10 cellular contexts compared by ENCODE assay signal in genomic region chr11:108220721-108221346, GRCh38. TPM values are rescaled to one million over a fixed set of nuclear protein-coding genes. Genes with fewer than 3 reads are reported as not detected.
DNase-seq lines count a peak whose midpoint lies in the region; ATAC-seq and TF ChIP-seq lines count a peak whose summit lies in the region.
"Had no signal": no experiment of that assay in that cellular context is flagged by ENCODE, and none has a peak within 500 bp of the region (broad histone marks: within the 10 kb centered on the region; RNA-seq: fewer than 3 reads in every experiment).

No MANE protein-coding gene starts in this region.

- intact Hi-C loops in prostate gland (cut with DNase I) = loop anchor here (5.0 to 10.0 kb wide), 2 partner anchors 274 to 441 kb away; partner anchors contain the start of gene POGLUT3

- H3K4me2 ChIP-seq in OCI-LY1 (ENCODE audit: low read length) = peak overlapping the region; percentile 95

- H3K4me1 ChIP-seq in OCI-LY1 (ENCODE audit: insufficient read depth, low read length, severe bottlenecking) = peaks cover 38% of the 10 kb centered on the region
- no peaks in the 10 kb centered on the region for H3K4me1 ChIP-seq in prostate gland (replicated peaks)

- H3K9me2 ChIP-seq in OCI-LY1 (ENCODE audit: low read depth, low read length) = no peaks in the 10 kb centered on the region

- H3K79me2 ChIP-seq in OCI-LY1 (ENCODE audit: insufficient read depth, low read length) = peaks cover 90% of the 10 kb centered on the region

- peak overlapping the region; percentile 81 for H3K4me3 ChIP-seq in GM06990 (replicated peaks; ENCODE audit: low read depth, low read length)
- peak overlapping the region; percentile 81 for H3K4me3 ChIP-seq in OCI-LY1 (ENCODE audit: low read depth, low read length, poor library complexity, severe bottlenecking)
- peak overlapping the region; percentile 69 to 76 for H3K4me3 ChIP-seq in prostate gland

- H3K27me3 ChIP-seq in GM06990 (replicated peaks; ENCODE audit: control insufficient read depth, insufficient read depth, low read length) = no peaks in the 10 kb centered on the region
- no peaks in the 10 kb centered on the region for H3K27me3 ChIP-seq in OCI-LY1 (ENCODE audit: insufficient read depth, low read length)
- H3K27me3 ChIP-seq in prostate gland (replicated peaks; ENCODE audit: insufficient read depth) = no peaks in the 10 kb centered on the region

- no peak for ATAC-seq in HG03521 (IDR thresholded peaks at IDR 0.05; ENCODE audit: unreplicated experiment)
- ATAC-seq in GM18907 (IDR thresholded peaks at IDR 0.05; ENCODE audit: unreplicated experiment) = no peak
- no peak for ATAC-seq in HG02678 (IDR thresholded peaks at IDR 0.05; ENCODE audit: unreplicated experiment)

- no peak overlapping the region for H2AFZ ChIP-seq in OCI-LY1 (ENCODE audit: low read length)

- H3K27ac ChIP-seq in OCI-LY1 (ENCODE audit: low read depth, low read length, poor library complexity, severe bottlenecking) = peak overlapping the region; percentile 90
- H3K27ac ChIP-seq in prostate gland = no peak overlapping the region

- 32% methylated on average over 5 of the region's 5 CpGs for WGBS in prostate gland

- peaks cover 1% of the 10 kb centered on the region; the same call in 1 of the 2 replicates for H3K36me3 ChIP-seq in GM06990 (ENCODE audit: control insufficient read depth, insufficient read depth, low read length)
- peaks cover 54% of the 10 kb centered on the region for H3K36me3 ChIP-seq in OCI-LY1 (ENCODE audit: insufficient read depth, low read length)
- H3K36me3 ChIP-seq in prostate gland = no peaks in the 10 kb centered on the region

- no peak for TF ChIP-seq POLR2A in erythroblast (IDR thresholded peaks at IDR 0.05; ENCODE audit: low read length)
- TF ChIP-seq POLR2A in prostate gland (IDR thresholded peaks at IDR 0.05) = no peak

- peak overlapping the region; percentile 87 for H3K9ac ChIP-seq in OCI-LY1 (ENCODE audit: low read length)

- H3K9me3 ChIP-seq in OCI-LY1 (ENCODE audit: low read length) (no peaks in the 10 kb centered on the region), prostate gland (no peaks in the 10 kb centered on the region)

- TF ChIP-seq CTCF in GM06990 (IDR thresholded peaks at IDR 0.05; ENCODE audit: insufficient read depth, low read length, poor library complexity, severe bottlenecking) = peak; percentile 30
- no peak for TF ChIP-seq CTCF in OCI-LY1 (IDR thresholded peaks at IDR 0.05; ENCODE audit: low read length)
- TF ChIP-seq CTCF in prostate gland (IDR thresholded peaks at IDR 0.05) = no peak

- H4K20me1 ChIP-seq in OCI-LY1 (ENCODE audit: insufficient read depth, low read length) = no peaks in the 10 kb centered on the region

- DNase-seq in GM06990 (ENCODE audit: extremely low read depth, insufficient read length) = no peak
- DNase-seq in erythroblast (lab: John Stamatoyannopoulos, UW) = peak; percentile 41 to 58
- DNase-seq in prostate gland (ENCODE audit: low spot score) = no peak
- DNase-seq in GDM1 (lab: John Stamatoyannopoulos, UW) = no peak
- DNase-seq: NCI-H2029 treated with DMSO at 0.1 percent for 48 hours, nucleus accumbens had no signal

- H3F3A ChIP-seq in OCI-LY1 (ENCODE audit: insufficient read depth, low read length) = no peaks in the 10 kb centered on the region

RNA-seq across cellular contexts. Expression of gene NPAT, which starts 1.6 kb away (rescaled TPM):
- 10 to 100 TPM; 18.1 to 25.3 TPM for total RNA-seq in prostate gland

RNA-seq across cellular contexts. Expression of gene ATM, which starts 2.0 kb away (rescaled TPM):
- total RNA-seq in prostate gland = 10 to 100 TPM; 32.9 to 80.9 TPM

Comparison
In these comparisons a context has a peak if more than half of its experiments do, and no peak if none do; other contexts are left out.
1. DNase-seq: peak in erythroblast (2 of 2); none in GM06990 (single experiment), prostate gland (single experiment) and GDM1 (single experiment).
2. Peak in every context shown above with its lines, with median percentiles within 50 percentile points of each other: H3K4me3 ChIP-seq.